2 cellular contexts compared by ENCODE assay signal in the genomic region with DNA sequence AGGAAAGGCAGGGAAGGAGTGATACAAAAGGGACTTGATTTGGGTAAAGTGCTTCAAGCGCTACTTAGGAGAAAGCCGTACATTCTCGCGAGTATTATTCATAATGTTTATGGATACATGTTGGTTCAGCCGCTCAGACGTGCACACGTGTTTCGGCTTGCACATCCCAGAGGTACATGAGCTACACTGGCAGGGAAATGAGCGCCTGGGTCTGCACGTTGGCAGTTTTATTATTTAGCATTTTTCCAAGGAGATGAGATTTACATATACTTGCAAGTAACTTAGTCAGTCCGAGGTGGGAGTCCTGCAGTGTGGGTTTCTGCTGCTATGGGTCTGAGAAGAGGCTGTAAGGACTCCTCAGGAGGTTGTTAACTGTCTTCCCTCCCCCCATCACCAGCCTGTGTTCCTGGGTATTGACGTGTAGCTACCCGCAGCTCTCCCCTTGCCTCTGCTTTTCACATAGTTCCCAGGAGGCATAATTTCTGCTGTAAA.
TF ChIP-seq lines count a peak whose summit lies in the region.

No MANE protein-coding gene starts in this region.

TF ChIP-seq in A549, 52 proteins besides CTCF, POLR2A, EP300 and RAD21:
- TF ChIP-seq, protein P1, sequence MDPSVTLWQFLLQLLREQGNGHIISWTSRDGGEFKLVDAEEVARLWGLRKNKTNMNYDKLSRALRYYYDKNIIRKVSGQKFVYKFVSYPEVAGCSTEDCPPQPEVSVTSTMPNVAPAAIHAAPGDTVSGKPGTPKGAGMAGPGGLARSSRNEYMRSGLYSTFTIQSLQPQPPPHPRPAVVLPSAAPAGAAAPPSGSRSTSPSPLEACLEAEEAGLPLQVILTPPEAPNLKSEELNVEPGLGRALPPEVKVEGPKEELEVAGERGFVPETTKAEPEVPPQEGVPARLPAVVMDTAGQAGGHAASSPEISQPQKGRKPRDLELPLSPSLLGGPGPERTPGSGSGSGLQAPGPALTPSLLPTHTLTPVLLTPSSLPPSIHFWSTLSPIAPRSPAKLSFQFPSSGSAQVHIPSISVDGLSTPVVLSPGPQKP (IDR thresholded peaks at IDR 0.05; ENCODE audit: low read depth, low read length) = no peak
- TF ChIP-seq CHD4 (IDR thresholded peaks at IDR 0.05; ENCODE audit: borderline replicate concordance) (no peak), BHLHE40 (IDR thresholded peaks at IDR 0.05; ENCODE audit: low read depth, low read length) (no peak), RNF2 (IDR thresholded peaks at IDR 0.05; ENCODE audit: borderline replicate concordance, low read depth) (no peak), ESRRA (IDR thresholded peaks at IDR 0.05; ENCODE audit: borderline replicate concordance, low read length) (no peak)

TF ChIP-seq in HCT116, 20 proteins besides CTCF, POLR2A, EP300 and RAD21:
- TF ChIP-seq SP1 (IDR thresholded peaks at IDR 0.05; ENCODE audit: low read depth) (no peak), CBX3 (IDR thresholded peaks at IDR 0.05; ENCODE audit: low read depth) (no peak), ZFX (IDR thresholded peaks at IDR 0.05) (no peak), ZNF274 (IDR thresholded peaks at IDR 0.05; ENCODE audit: low read depth, low read length) (no peak)
- TF ChIP-seq, protein P2, sequence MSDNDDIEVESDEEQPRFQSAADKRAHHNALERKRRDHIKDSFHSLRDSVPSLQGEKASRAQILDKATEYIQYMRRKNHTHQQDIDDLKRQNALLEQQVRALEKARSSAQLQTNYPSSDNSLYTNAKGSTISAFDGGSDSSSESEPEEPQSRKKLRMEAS (IDR thresholded peaks at IDR 0.05) = peak; percentile 82
